9 cellular contexts compared by ENCODE assay signal in genomic region chr3:99843590-99844260, GRCh38. TPM values are rescaled to one million over a fixed set of nuclear protein-coding genes. Genes with fewer than 3 reads are reported as not detected.
DNase-seq lines count a peak whose midpoint lies in the region; ATAC-seq and TF ChIP-seq lines count a peak whose summit lies in the region.
"Had no signal": no experiment of that assay in that cellular context is flagged by ENCODE, and none has a peak within 500 bp of the region (broad histone marks: within the 10 kb centered on the region; RNA-seq: fewer than 3 reads in every experiment).

No MANE protein-coding gene starts in this region.

- H3K4me3 ChIP-seq in Peyer's patch (no peak overlapping the region), stomach smooth muscle (ENCODE audit: low read length in 2 of 2) (peak overlapping the region; percentile 52 to 56)
- H3K4me3 ChIP-seq: HAP-1 had no signal

- ATAC-seq in GM19463 (IDR thresholded peaks at IDR 0.05; ENCODE audit: unreplicated experiment) = peak; percentile 16
- peak; percentile 55 for ATAC-seq in left ventricle myocardium superior
- no peak for ATAC-seq in HG03159 (IDR thresholded peaks at IDR 0.05; ENCODE audit: unreplicated experiment)
- ATAC-seq in GM19351 (IDR thresholded peaks at IDR 0.05; ENCODE audit: unreplicated experiment) = no peak
- ATAC-seq in GM21529 (IDR thresholded peaks at IDR 0.05; ENCODE audit: unreplicated experiment) = no peak

- peak overlapping the region; percentile 52 to 65 for H3K9ac ChIP-seq in stomach smooth muscle (ENCODE audit: low read length in 2 of 2)

- H3K36me3 ChIP-seq in Peyer's patch (no peaks in the 10 kb centered on the region), stomach smooth muscle (ENCODE audit: control insufficient read depth in 2 of 2, insufficient read depth in 2 of 2, low read length in 2 of 2) (peaks cover 4 to 6% of the 10 kb centered on the region in 2 donors)
- H3K36me3 ChIP-seq: HAP-1 had no signal

- no peak for TF ChIP-seq POLR2A in Peyer's patch (IDR thresholded peaks at IDR 0.05)

- TF ChIP-seq CTCF in Peyer's patch (IDR thresholded peaks at IDR 0.05) = no peak

- H3K27ac ChIP-seq in Peyer's patch (peak overlapping the region; percentile 11 to 73 (median 42)), stomach smooth muscle (ENCODE audit: low read length) (peak overlapping the region; percentile 46)

- H3K9me3 ChIP-seq in Peyer's patch = no peaks in the 10 kb centered on the region
- H3K9me3 ChIP-seq in stomach smooth muscle (ENCODE audit: control insufficient read depth in 2 of 2, low read length in 2 of 2) = no peaks in the 10 kb centered on the region
- H3K9me3 ChIP-seq: HAP-1 had no signal

- DNase-seq in Peyer's patch = no peak
- DNase-seq in left ventricle myocardium superior = peak; percentile 33
- no peak for DNase-seq in NCI-H2196 (lab: John Stamatoyannopoulos, UW; ENCODE audit: unreplicated experiment)

- intact Hi-C loops in left ventricle myocardium superior (cut with micrococcal nuclease) = loop anchor here (5.0 to 10.0 kb wide), 2 partner anchors 211 to 409 kb away; no protein-coding TSS in a partner anchor

- no peaks in the 10 kb centered on the region for H3K27me3 ChIP-seq in Peyer's patch
- H3K27me3 ChIP-seq in stomach smooth muscle (ENCODE audit: control insufficient read depth in 1 of 2, insufficient read depth in 2 of 2, low read length in 2 of 2) = no peaks in the 10 kb centered on the region

- no peaks in the 10 kb centered on the region for H3K4me1 ChIP-seq in Peyer's patch
- H3K4me1 ChIP-seq in stomach smooth muscle (ENCODE audit: control insufficient read depth, insufficient read depth, low read length) = peaks cover 19% of the 10 kb centered on the region

RNA-seq across cellular contexts. Expression of gene CMSS1, which starts 26.1 kb away (rescaled TPM):
- total RNA-seq in Peyer's patch = 1 to 10 TPM; 1.3 to 9.9 (median 2.3) TPM
- 34.5 TPM for total RNA-seq in left ventricle myocardium superior

Comparison
In these comparisons a context has a peak if more than half of its experiments do, and no peak if none do; other contexts are left out.
1. ATAC-seq: peak in GM19463 (single experiment) and left ventricle myocardium superior (single experiment); none in HG03159 (single experiment), GM19351 (single experiment) and GM21529 (single experiment).
2. H3K4me3 ChIP-seq: peak in stomach smooth muscle (2 of 2); none in Peyer's patch (0 of 4).